In genomic region chr9:70477146-70477745, GRCh38 we compare ENCODE assay signal across 14 cellular contexts.
DNase-seq lines count a peak whose midpoint lies in the region; ATAC-seq, FAIRE-seq and TF ChIP-seq lines count a peak whose summit lies in the region.
"Had no signal": no experiment of that assay in that cellular context is flagged by ENCODE, and none has a peak within 500 bp of the region (broad histone marks: within the 10 kb centered on the region; RNA-seq: fewer than 3 reads in every experiment).

No MANE protein-coding gene starts in this region.

- H3K27me3 ChIP-seq in left ventricle myocardium inferior (ENCODE audit: low read depth) (no peaks in the 10 kb centered on the region), right cardiac atrium (ENCODE audit: control insufficient read depth, insufficient read depth) (no peaks in the 10 kb centered on the region)
- H3K27me3 ChIP-seq: brain microvascular endothelial cell, heart right ventricle had no signal

- DNase-seq in left ventricle myocardium inferior (no peak), right cardiac atrium (no peak), astrocyte of the spinal cord (ENCODE audit: low read depth, low spot score) (peak; percentile 69), kidney tubule cell (ENCODE audit: low spot score) (peak; percentile 91), urothelium cell line (ENCODE audit: low spot score) (peak; percentile 23), iPS-NIHi7 (ENCODE audit: extremely low spot score) (no peak), GDM1 (lab: John Stamatoyannopoulos, UW) (no peak)
- DNase-seq: brain microvascular endothelial cell, heart right ventricle, NCI-H524 treated with DMSO at 0.1 percent for 48 hours, small intestine, T-helper 17 cell had no signal

- H3K4me3 ChIP-seq in left ventricle myocardium inferior (no peak overlapping the region), right cardiac atrium (ENCODE audit: low read length) (no peak overlapping the region), astrocyte of the spinal cord (ENCODE audit: low read depth, low read length) (no peak overlapping the region)
- H3K4me3 ChIP-seq: heart right ventricle had no signal

- H3K4me1 ChIP-seq in left ventricle myocardium inferior, result peaks cover 97% of the 10 kb centered on the region
- H3K4me1 ChIP-seq in right cardiac atrium (ENCODE audit: control insufficient read depth, insufficient read depth, low read length), result peaks cover 37% of the 10 kb centered on the region

- H3K27ac ChIP-seq in left ventricle myocardium inferior (replicated peaks), result peak overlapping the region; percentile 97
- no peak overlapping the region for H3K27ac ChIP-seq in right cardiac atrium (ENCODE audit: low read length)
- H3K27ac ChIP-seq: brain microvascular endothelial cell had no signal

- no peak for TF ChIP-seq CTCF in left ventricle myocardium inferior (IDR thresholded peaks at IDR 0.05; ENCODE audit: borderline replicate concordance)
- TF ChIP-seq CTCF in astrocyte of the spinal cord (IDR thresholded peaks at IDR 0.05; ENCODE audit: low read depth, low read length), result no peak

- intact Hi-C loops in left ventricle myocardium inferior (cut with micrococcal nuclease) (no loop called here), right cardiac atrium (cut with DNase I) (no loop called here)

- ATAC-seq in right cardiac atrium (no peak), GM18861 (IDR thresholded peaks at IDR 0.05; ENCODE audit: unreplicated experiment) (no peak)
- ATAC-seq: heart right ventricle, Panc1, T-helper 17 cell had no signal

- in situ Hi-C loops in astrocyte of the spinal cord (cut with HindIII; ENCODE audit: low sequenced_read_pairs), result loop anchor here (25.0 kb wide), 1 partner anchor 140 kb away; no protein-coding TSS in a partner anchor

- FAIRE-seq in urothelium cell line (lab: Jason Lieb, UNC), result no peak
- FAIRE-seq: small intestine had no signal

- WGBS in right cardiac atrium, result 80% methylated on average over 5 of the region's 5 CpGs

- H3K9me3 ChIP-seq in left ventricle myocardium inferior (replicated peaks) (no peaks in the 10 kb centered on the region), right cardiac atrium (ENCODE audit: control insufficient read depth, low read length) (no peaks in the 10 kb centered on the region)
- H3K9me3 ChIP-seq: heart right ventricle had no signal

- H3K36me3 ChIP-seq in left ventricle myocardium inferior, result no peaks in the 10 kb centered on the region
- H3K36me3 ChIP-seq: brain microvascular endothelial cell, heart right ventricle had no signal

Comparison
In these comparisons a context has a peak if more than half of its experiments do, and no peak if none do; other contexts are left out.
1. DNase-seq: peak in astrocyte of the spinal cord (single experiment), kidney tubule cell (single experiment) and urothelium cell line (single experiment); none in left ventricle myocardium inferior (single experiment), right cardiac atrium (0 of 3), iPS-NIHi7 (single experiment) and GDM1 (single experiment).